Comparison of ENCODE assay signal across 9 cellular contexts in the genomic region with DNA sequence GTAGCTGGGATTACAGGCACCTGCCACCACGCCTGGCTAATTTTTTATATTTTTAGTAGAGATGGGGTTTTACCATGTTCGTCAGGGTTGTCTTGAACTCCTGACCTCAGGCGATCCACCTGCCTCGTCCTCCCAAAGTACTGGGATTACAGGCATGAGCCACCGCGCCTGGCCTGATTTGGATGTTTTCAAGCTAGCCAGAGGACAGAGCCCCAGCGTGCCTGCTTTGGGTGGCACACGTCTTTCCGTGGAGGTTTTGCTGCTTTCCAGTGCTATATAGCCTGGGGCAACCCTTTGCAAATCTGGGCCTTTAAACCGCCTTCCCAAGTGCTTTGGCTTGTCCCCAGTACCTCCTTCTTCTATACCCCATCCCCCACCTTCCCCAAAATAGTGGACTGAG. TPM values are rescaled to one million over a fixed set of nuclear protein-coding genes. Genes with fewer than 3 reads are reported as not detected.
DNase-seq lines count a peak whose midpoint lies in the region; ATAC-seq and TF ChIP-seq lines count a peak whose summit lies in the region.
"Not testable (repeated sequence)": the region's sequence is repeated elsewhere in the genome, so short reads cannot be mapped to it uniquely, and the experiment has no call there.
"Had no signal": no experiment of that assay in that cellular context is flagged by ENCODE, and none has a peak within 500 bp of the region (broad histone marks: within the 10 kb centered on the region; RNA-seq: fewer than 3 reads in every experiment).

No MANE protein-coding gene starts in this region.

- peak overlapping the region; percentile 18 for H3K27ac Mint-ChIP-seq in CD8-positive, alpha-beta T cell
- H3K27ac Mint-ChIP-seq in activated T-helper 2 cell treated with anti-CD3 and anti-CD28 coated beads, Interferon-gamma antibody, Interleukin-2, Interleukin-4, amounts not matched to agents 10 μg/mL and 5 μg/mL and 100 μg/mL, durations not matched to agents 14 hours and 24 hours and 36 hours, result peak overlapping the region; percentile 38
- H3K27ac Mint-ChIP-seq in activated naive CD8-positive, alpha-beta T cell treated with anti-CD3 and anti-CD28 coated beads, Interleukin-2, amount 10 ng/mL, durations not matched to agents 7 days and 5 days, result not testable (repeated sequence)
- H3K27ac Mint-ChIP-seq in chondrocyte (ENCODE audit: unreplicated experiment), result peak overlapping the region; percentile 8
- peak overlapping the region; percentile 61 for H3K27ac Mint-ChIP-seq in nephron progenitor cell

- H3K27ac ChIP-seq in CD8-positive, alpha-beta T cell (ENCODE audit: low read depth, low read length); sigmoid colon: not testable (repeated sequence)

- H3K27me3 ChIP-seq in CD8-positive, alpha-beta T cell (ENCODE audit: insufficient read depth, low read length); sigmoid colon: not testable (repeated sequence)

- not testable (repeated sequence) for TF ChIP-seq CTCF in CD8-positive, alpha-beta T cell (IDR thresholded peaks at IDR 0.05); chondrocyte (IDR thresholded peaks at IDR 0.05); nephron progenitor cell (IDR thresholded peaks at IDR 0.05); sigmoid colon (IDR thresholded peaks at IDR 0.05)

- H3K36me3 Mint-ChIP-seq in CD8-positive, alpha-beta T cell, result peaks cover 82% of the 10 kb centered on the region
- peaks cover 67% of the 10 kb centered on the region for H3K36me3 Mint-ChIP-seq in activated T-helper 2 cell treated with anti-CD3 and anti-CD28 coated beads, Interferon-gamma antibody, Interleukin-2, Interleukin-4, amounts not matched to agents 10 μg/mL and 5 μg/mL and 100 μg/mL, durations not matched to agents 14 hours and 24 hours and 36 hours (ENCODE audit: low read depth)
- peaks cover 26% of the 10 kb centered on the region for H3K36me3 Mint-ChIP-seq in activated naive CD8-positive, alpha-beta T cell treated with anti-CD3 and anti-CD28 coated beads, Interleukin-2, amount 10 ng/mL, durations not matched to agents 7 days and 5 days
- H3K36me3 Mint-ChIP-seq in chondrocyte (ENCODE audit: low read depth) (peaks cover 39% of the 10 kb centered on the region), nephron progenitor cell (ENCODE audit: low read depth) (peaks cover 69% of the 10 kb centered on the region)

- ATAC-seq in CD8-positive, alpha-beta T cell; activated naive CD8-positive, alpha-beta T cell treated with anti-CD3 and anti-CD28 coated beads, Interleukin-2, amount 10 ng/mL, durations not matched to agents 7 days and 5 days (ENCODE audit: low read depth): not testable (repeated sequence)

- WGBS in sigmoid colon, 2 donors, result 94 to 95% methylated on average over 10 of the region's 10 CpGs

- POLR2A ChIA-PET in CD8-positive, alpha-beta T cell (lab: Charles Lee); activated naive CD8-positive, alpha-beta T cell treated with anti-CD3 and anti-CD28 coated beads, Interleukin-2, amount 10 ng/mL, durations not matched to agents 7 days and 5 days (lab: Charles Lee): not testable (repeated sequence)

- DNase-seq in CD8-positive, alpha-beta T cell; activated T-helper 2 cell treated with anti-CD3 and anti-CD28 coated beads, Interferon-gamma antibody, Interleukin-2, Interleukin-4, amounts not matched to agents 10 μg/mL and 5 μg/mL and 100 μg/mL, durations not matched to agents 14 hours and 24 hours and 36 hours (ENCODE audit: low spot score); nephron progenitor cell: not testable (repeated sequence)
- DNase-seq in activated naive CD8-positive, alpha-beta T cell treated with anti-CD3 and anti-CD28 coated beads, Interleukin-2, amount 10 ng/mL, durations not matched to agents 7 days and 5 days, result peak; percentile 8
- peak; percentile 70 for DNase-seq in chondrocyte (ENCODE audit: low spot score)
- peak; percentile 48 for DNase-seq in sigmoid colon

- not testable (repeated sequence) for TF ChIP-seq POLR2A in sigmoid colon (IDR thresholded peaks at IDR 0.05)

- not testable (repeated sequence) for H3K4me3 Mint-ChIP-seq in CD8-positive, alpha-beta T cell; activated T-helper 2 cell treated with anti-CD3 and anti-CD28 coated beads, Interferon-gamma antibody, Interleukin-2, Interleukin-4, amounts not matched to agents 10 μg/mL and 5 μg/mL and 100 μg/mL, durations not matched to agents 14 hours and 24 hours and 36 hours (ENCODE audit: low read depth); activated naive CD8-positive, alpha-beta T cell treated with anti-CD3 and anti-CD28 coated beads, Interleukin-2, amount 10 ng/mL, durations not matched to agents 7 days and 5 days; chondrocyte (ENCODE audit: unreplicated experiment); nephron progenitor cell

- not testable (repeated sequence) for H3K4me3 ChIP-seq in CD8-positive, alpha-beta T cell (ENCODE audit: low read depth, low read length); sigmoid colon

- not testable (repeated sequence) for H3K27me3 Mint-ChIP-seq in CD8-positive, alpha-beta T cell (ENCODE audit: low read depth); activated T-helper 2 cell treated with anti-CD3 and anti-CD28 coated beads, Interferon-gamma antibody, Interleukin-2, Interleukin-4, amounts not matched to agents 10 μg/mL and 5 μg/mL and 100 μg/mL, durations not matched to agents 14 hours and 24 hours and 36 hours (ENCODE audit: low read depth); activated naive CD8-positive, alpha-beta T cell treated with anti-CD3 and anti-CD28 coated beads, Interleukin-2, amount 10 ng/mL, durations not matched to agents 7 days and 5 days; chondrocyte (ENCODE audit: low read depth); nephron progenitor cell (ENCODE audit: low read depth, poor library complexity)

- intact Hi-C loops in CD8-positive, alpha-beta T cell (cut with DNase I, micrococcal nuclease); activated T-helper 2 cell treated with anti-CD3 and anti-CD28 coated beads, Interferon-gamma antibody, Interleukin-2, Interleukin-4, amounts not matched to agents 10 μg/mL and 5 μg/mL and 100 μg/mL, durations not matched to agents 14 hours and 24 hours and 36 hours (cut with micrococcal nuclease); sigmoid colon (cut with DNase I): not testable (repeated sequence)

- H3K9me3 Mint-ChIP-seq in CD8-positive, alpha-beta T cell; activated T-helper 2 cell treated with anti-CD3 and anti-CD28 coated beads, Interferon-gamma antibody, Interleukin-2, Interleukin-4, amounts not matched to agents 10 μg/mL and 5 μg/mL and 100 μg/mL, durations not matched to agents 14 hours and 24 hours and 36 hours; activated naive CD8-positive, alpha-beta T cell treated with anti-CD3 and anti-CD28 coated beads, Interleukin-2, amount 10 ng/mL, durations not matched to agents 7 days and 5 days; chondrocyte (ENCODE audit: low read depth); nephron progenitor cell: not testable (repeated sequence)

- peaks cover 11% of the 10 kb centered on the region for H3K4me1 Mint-ChIP-seq in CD8-positive, alpha-beta T cell (ENCODE audit: low read depth)
- H3K4me1 Mint-ChIP-seq in activated T-helper 2 cell treated with anti-CD3 and anti-CD28 coated beads, Interferon-gamma antibody, Interleukin-2, Interleukin-4, amounts not matched to agents 10 μg/mL and 5 μg/mL and 100 μg/mL, durations not matched to agents 14 hours and 24 hours and 36 hours (ENCODE audit: low read depth); activated naive CD8-positive, alpha-beta T cell treated with anti-CD3 and anti-CD28 coated beads, Interleukin-2, amount 10 ng/mL, durations not matched to agents 7 days and 5 days; chondrocyte (ENCODE audit: low read depth); nephron progenitor cell: not testable (repeated sequence)

- not testable (repeated sequence) for H3K9me3 ChIP-seq in CD8-positive, alpha-beta T cell (ENCODE audit: low read length); sigmoid colon

- H3K4me1 ChIP-seq in CD8-positive, alpha-beta T cell (ENCODE audit: insufficient read depth, low read length); sigmoid colon: not testable (repeated sequence)

- TF ChIP-seq EP300 in sigmoid colon (IDR thresholded peaks at IDR 0.05), result not testable (repeated sequence)

- CTCF ChIA-PET in CD8-positive, alpha-beta T cell (lab: Charles Lee), result not testable (repeated sequence)

- peaks cover 57% of the 10 kb centered on the region for H3K36me3 ChIP-seq in CD8-positive, alpha-beta T cell (ENCODE audit: insufficient read depth, low read length)
- H3K36me3 ChIP-seq in sigmoid colon, result peaks cover 12 to 100% (median 49%) of the 10 kb centered on the region in 4 donors

RNA-seq across cellular contexts. Expression of gene NECAP2, which starts 15.6 kb away (rescaled TPM):
- 10 to 100 TPM; 52.1 to 53.7 TPM for total RNA-seq in CD8-positive, alpha-beta T cell
- 75.2 and 79.4 TPM in 2 replicates for total RNA-seq in activated T-helper 2 cell treated with anti-CD3 and anti-CD28 coated beads, Interferon-gamma antibody, Interleukin-2, Interleukin-4, amounts not matched to agents 10 μg/mL and 5 μg/mL and 100 μg/mL, durations not matched to agents 14 hours and 24 hours and 36 hours
- total RNA-seq in activated naive CD8-positive, alpha-beta T cell treated with anti-CD3 and anti-CD28 coated beads, Interleukin-2, amount 10 ng/mL, durations not matched to agents 7 days and 5 days, result 100 to 1,000 TPM; 110 to 111 TPM
- 49.1 to 53.4 TPM (median 51.7 TPM) in 3 replicates for total RNA-seq in chondrocyte
- 10 to 100 TPM; 22.8 to 38.0 (median 31.2) TPM for total RNA-seq in sigmoid colon
- polyA plus RNA-seq in sigmoid colon, result 10 to 100 TPM; 54.7 to 59.2 (median 59.1) TPM

RNA-seq across cellular contexts. Expression of gene SPATA21, which starts 18.9 kb away (rescaled TPM):
- total RNA-seq in CD8-positive, alpha-beta T cell, result not detected
- total RNA-seq in activated T-helper 2 cell treated with anti-CD3 and anti-CD28 coated beads, Interferon-gamma antibody, Interleukin-2, Interleukin-4, amounts not matched to agents 10 μg/mL and 5 μg/mL and 100 μg/mL, durations not matched to agents 14 hours and 24 hours and 36 hours, result not detected in 2 replicates
- total RNA-seq in activated naive CD8-positive, alpha-beta T cell treated with anti-CD3 and anti-CD28 coated beads, Interleukin-2, amount 10 ng/mL, durations not matched to agents 7 days and 5 days, result not detected
- total RNA-seq in chondrocyte (not detected in 3 replicates), sigmoid colon (not detected)
- under 1 TPM; under 0.01 to 0.23 (median 0.17) TPM for polyA plus RNA-seq in sigmoid colon
- total RNA-seq: Caco-2; CD4-positive, alpha-beta memory T cell had no signal
- polyA plus RNA-seq: CD14-positive monocyte; CD4-positive, alpha-beta memory T cell had no signal

RNA-seq across cellular contexts. Expression of gene RNU1-1, which starts 57.9 kb away (rescaled TPM):
- total RNA-seq in CD8-positive, alpha-beta T cell, result 1,000 to 10,000 TPM; 3,774 to 3,852 TPM
- 2,033 and 2,369 TPM in 2 replicates for total RNA-seq in activated T-helper 2 cell treated with anti-CD3 and anti-CD28 coated beads, Interferon-gamma antibody, Interleukin-2, Interleukin-4, amounts not matched to agents 10 μg/mL and 5 μg/mL and 100 μg/mL, durations not matched to agents 14 hours and 24 hours and 36 hours
- total RNA-seq in activated naive CD8-positive, alpha-beta T cell treated with anti-CD3 and anti-CD28 coated beads, Interleukin-2, amount 10 ng/mL, durations not matched to agents 7 days and 5 days, result 1,000 to 10,000 TPM; 3,257 to 3,430 TPM
- 1,438 to 1,620 TPM (median 1,579 TPM) in 3 replicates for total RNA-seq in chondrocyte
- under 1 TPM; under 0.01 TPM for total RNA-seq in sigmoid colon
- polyA plus RNA-seq in sigmoid colon, result not detected
- polyA plus RNA-seq: CD14-positive monocyte; CD4-positive, alpha-beta memory T cell had no signal

Comparison
In these comparisons a context has a peak if more than half of its experiments do, and no peak if none do; other contexts are left out.
1. RNA of gene RNU1-1, which starts 57.9 kb away (total RNA-seq): 3,774 to 3,852 TPM in CD8-positive, alpha-beta T cell, 3,257 to 3,430 TPM in activated naive CD8-positive, alpha-beta T cell treated with anti-CD3 and anti-CD28 coated beads, Interleukin-2, amount 10 ng/mL, durations not matched to agents 7 days and 5 days, 2,033 to 2,369 TPM in activated T-helper 2 cell treated with anti-CD3 and anti-CD28 coated beads, Interferon-gamma antibody, Interleukin-2, Interleukin-4, amounts not matched to agents 10 μg/mL and 5 μg/mL and 100 μg/mL, durations not matched to agents 14 hours and 24 hours and 36 hours and 1,438 to 1,620 TPM in chondrocyte; under 0.01 TPM in sigmoid colon; every median in the first group is over 1,000 times any median in the second.